Comparison of ENCODE assay signal across 16 cellular contexts in the genomic region with DNA sequence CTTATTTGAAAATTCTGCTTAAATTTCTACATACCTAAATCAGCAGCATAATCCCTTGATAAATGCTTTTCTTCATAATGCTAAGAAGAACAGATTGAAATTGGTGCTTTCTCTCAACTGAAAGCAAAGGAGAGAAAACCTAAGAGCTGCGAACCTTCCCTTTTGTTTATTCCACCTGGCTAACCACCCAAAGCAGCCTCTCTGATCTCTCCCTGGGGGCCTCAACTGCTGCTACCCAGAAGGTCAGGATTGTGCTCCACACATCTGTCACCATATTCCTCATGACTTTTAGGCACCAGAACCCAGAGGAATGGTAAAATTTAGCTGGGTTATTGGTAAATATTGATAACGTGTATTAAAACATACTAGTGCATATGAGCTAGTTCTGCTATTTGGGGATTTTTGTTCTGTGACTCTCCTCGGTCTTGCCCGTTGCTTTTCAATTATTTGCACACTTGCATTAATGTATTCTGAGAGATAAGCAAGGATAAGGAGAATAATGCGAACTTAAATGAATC.
DNase-seq lines count a peak whose midpoint lies in the region; TF ChIP-seq lines count a peak whose summit lies in the region.
"Had no signal": no experiment of that assay in that cellular context is flagged by ENCODE, and none has a peak within 500 bp of the region (broad histone marks: within the 10 kb centered on the region; RNA-seq: fewer than 3 reads in every experiment).

No MANE protein-coding gene starts in this region.

- H2AK5ac ChIP-seq in trophoblast cell (ENCODE audit: low read length), result no peak overlapping the region

- H3K4me3 ChIP-seq in endodermal cell (ENCODE audit: low read length), result no peak overlapping the region
- no peak overlapping the region for H3K4me3 ChIP-seq in trophoblast cell (ENCODE audit: low read depth, low read length)
- no peak overlapping the region for H3K4me3 ChIP-seq in uterus
- H3K4me3 ChIP-seq: GM23338 had no signal

- no peak overlapping the region for H2AFZ ChIP-seq in trophoblast cell (ENCODE audit: insufficient read depth, low read length, poor library complexity)
- H2AFZ ChIP-seq: GM23338 had no signal

- no peak overlapping the region for H3K18ac ChIP-seq in trophoblast cell (ENCODE audit: low read length)

- H3K27ac Mint-ChIP-seq in endodermal cell (no peak overlapping the region), nephron progenitor cell (no peak overlapping the region)
- H3K27ac Mint-ChIP-seq: GM23338, T-helper 17 cell had no signal

- intact Hi-C loops in uterus (cut with DNase I; ENCODE audit: low total_unique reads), result no loop called here

- no peaks in the 10 kb centered on the region for H3K79me2 ChIP-seq in trophoblast cell (ENCODE audit: control insufficient read depth, insufficient read depth, low read length, poor library complexity)

- TF ChIP-seq CTCF in endodermal cell (conservative IDR thresholded peaks at IDR 0.05) (no peak), nephron progenitor cell (IDR thresholded peaks at IDR 0.05) (no peak), uterus (IDR thresholded peaks at IDR 0.05) (no peak)

- H3K4me1 Mint-ChIP-seq in endodermal cell, result peaks cover 42% of the 10 kb centered on the region
- peaks cover 6% of the 10 kb centered on the region for H3K4me1 Mint-ChIP-seq in nephron progenitor cell
- H3K4me1 Mint-ChIP-seq: T-helper 17 cell had no signal

- H4K91ac ChIP-seq in trophoblast cell (ENCODE audit: low read depth, low read length), result peak overlapping the region; percentile 14

- H3K9ac ChIP-seq in endodermal cell (ENCODE audit: extremely low read depth, low read length, poor library complexity, severe bottlenecking), result no peak overlapping the region
- H3K9ac ChIP-seq in trophoblast cell (ENCODE audit: low read length), result no peak overlapping the region

- H2BK5ac ChIP-seq in trophoblast cell (ENCODE audit: low read depth, low read length, poor library complexity), result no peak overlapping the region

- no peak overlapping the region for H3K14ac ChIP-seq in trophoblast cell (ENCODE audit: low read length)

- H3K4me3 Mint-ChIP-seq in endodermal cell, result no peak overlapping the region
- H3K4me3 Mint-ChIP-seq in nephron progenitor cell, result no peak overlapping the region
- H3K4me3 Mint-ChIP-seq: GM23338, T-helper 17 cell had no signal

- no peaks in the 10 kb centered on the region for H3K9me3 Mint-ChIP-seq in endodermal cell
- H3K9me3 Mint-ChIP-seq in nephron progenitor cell, result no peaks in the 10 kb centered on the region
- H3K9me3 Mint-ChIP-seq: GM23338 had no signal

- H3K36me3 Mint-ChIP-seq in endodermal cell (ENCODE audit: low read depth), result no peaks in the 10 kb centered on the region
- H3K36me3 Mint-ChIP-seq in nephron progenitor cell (ENCODE audit: low read depth), result no peaks in the 10 kb centered on the region

- no peaks in the 10 kb centered on the region for H3K36me3 ChIP-seq in endodermal cell (ENCODE audit: control insufficient read depth, insufficient read depth, low read length)
- no peaks in the 10 kb centered on the region for H3K36me3 ChIP-seq in trophoblast cell (ENCODE audit: control insufficient read depth in 1 of 2, insufficient read depth in 2 of 2, low read length in 2 of 2)
- no peaks in the 10 kb centered on the region for H3K36me3 ChIP-seq in uterus

- H2BK12ac ChIP-seq in trophoblast cell (ENCODE audit: low read length), result no peak overlapping the region

- H3K4me1 ChIP-seq in endodermal cell (ENCODE audit: control insufficient read depth, insufficient read depth, low read length) (peaks cover 11% of the 10 kb centered on the region), trophoblast cell (ENCODE audit: control insufficient read depth in 1 of 2, insufficient read depth in 2 of 2, low read length in 2 of 2) (no peaks in the 10 kb centered on the region), uterus (no peaks in the 10 kb centered on the region)

- TF ChIP-seq POLR2A in uterus (IDR thresholded peaks at IDR 0.05), result no peak

- no peak overlapping the region for H3K23ac ChIP-seq in trophoblast cell (ENCODE audit: low read length)

- H3K4me2 ChIP-seq in trophoblast cell (ENCODE audit: low read length), result no peak overlapping the region
- H3K4me2 ChIP-seq: GM23338 had no signal

- H2BK120ac ChIP-seq in trophoblast cell (ENCODE audit: insufficient read depth, low read length, poor library complexity), result no peak overlapping the region

- H4K12ac ChIP-seq in trophoblast cell (ENCODE audit: low read depth, low read length), result no peak overlapping the region

- H3K27me3 Mint-ChIP-seq in endodermal cell (ENCODE audit: insufficient read depth) (no peaks in the 10 kb centered on the region), nephron progenitor cell (ENCODE audit: low read depth, poor library complexity) (no peaks in the 10 kb centered on the region)
- H3K27me3 Mint-ChIP-seq: T-helper 17 cell had no signal

- H4K8ac ChIP-seq in trophoblast cell (ENCODE audit: low read depth, low read length), result no peak overlapping the region

- 69 to 89% methylated on average over 2 to 5 of the region's 5 CpGs for WGBS in endodermal cell (ENCODE audit: insufficient coverage in 1 of 2, insufficient read length in 1 of 2), 2 experiments
- WGBS in trophoblast cell (ENCODE audit: extremely low coverage, insufficient coverage, insufficient read length), result no CpG with 5 or more reads among the region's 5 CpGs

- no peaks in the 10 kb centered on the region for H3K27me3 ChIP-seq in endodermal cell (ENCODE audit: control insufficient read depth, insufficient read depth, low read length, poor library complexity, severe bottlenecking)
- no peaks in the 10 kb centered on the region for H3K27me3 ChIP-seq in trophoblast cell (ENCODE audit: insufficient read depth, low read length)
- H3K27me3 ChIP-seq in uterus, result no peaks in the 10 kb centered on the region

- no peaks in the 10 kb centered on the region for H3K79me1 ChIP-seq in trophoblast cell (ENCODE audit: low read length)

- no peak overlapping the region for H3K4ac ChIP-seq in trophoblast cell (ENCODE audit: low read depth, low read length)

- H3K9me3 ChIP-seq in endodermal cell (ENCODE audit: control insufficient read depth, low read length) (no peaks in the 10 kb centered on the region), trophoblast cell (ENCODE audit: insufficient read depth, low read depth, low read length) (no peaks in the 10 kb centered on the region), uterus (no peaks in the 10 kb centered on the region)

- H3K27ac ChIP-seq in endodermal cell (ENCODE audit: low read depth, low read length) (no peak overlapping the region), trophoblast cell (ENCODE audit: low read depth, low read length) (no peak overlapping the region), uterus (no peak overlapping the region)
- H3K27ac ChIP-seq: C4-2B had no signal

- peak; percentile 65 for DNase-seq in NCI-H1092 treated with DMSO at 0.1 percent for 48 hours (lab: John Stamatoyannopoulos, UW)
- no peak for DNase-seq in NCI-H1092 (lab: John Stamatoyannopoulos, UW)
- DNase-seq in NCI-H2171 (lab: John Stamatoyannopoulos, UW), result peak; percentile 95
- DNase-seq in endodermal cell, result peak; percentile 48
- no peak for DNase-seq in trophoblast cell
- DNase-seq in T-helper 2 cell, result no peak
- DNase-seq in nephron progenitor cell, result no peak
- DNase-seq in uterus, result no peak
- DNase-seq: COR-L47, NCI-H187, NCI-H226, NCI-H774, SHP77, T-helper 17 cell had no signal

Comparison
In these comparisons a context has a peak if more than half of its experiments do, and no peak if none do; other contexts are left out.
1. DNase-seq: peak in NCI-H1092 treated with DMSO at 0.1 percent for 48 hours (single experiment), NCI-H2171 (single experiment) and endodermal cell (single experiment); none in NCI-H1092 (single experiment), trophoblast cell (0 of 2), T-helper 2 cell (0 of 5), nephron progenitor cell (single experiment) and uterus (0 of 2).